1 cellular context compared by ENCODE assay signal in the genomic region with DNA sequence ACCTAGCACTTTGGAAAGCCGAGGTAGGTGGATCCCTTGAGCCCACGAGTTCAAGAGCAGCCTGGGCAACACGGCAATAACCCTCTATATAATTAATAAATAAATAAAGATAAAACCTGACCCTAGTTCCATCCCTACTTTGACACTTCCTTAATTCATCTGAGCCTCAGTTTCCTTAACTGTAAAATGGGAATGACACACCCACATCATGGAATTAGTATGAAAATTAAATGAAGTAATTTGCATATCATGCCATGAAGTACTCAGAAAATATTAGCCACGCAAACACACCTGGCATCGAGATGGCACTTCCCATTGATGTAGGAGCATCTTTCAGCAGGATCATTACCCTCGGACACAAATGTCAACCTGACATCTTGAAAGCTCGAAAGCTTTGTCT.
TF ChIP-seq lines count a peak whose summit lies in the region.

No MANE protein-coding gene starts in this region.

TF ChIP-seq in H1, 55 proteins besides CTCF, POLR2A, EP300 and RAD21:
- TF ChIP-seq CEBPB (IDR thresholded peaks at IDR 0.05; ENCODE audit: low read depth, low read length) (no peak), CHD1 (IDR thresholded peaks at IDR 0.05; ENCODE audit: low read depth, low read length) (no peak), RNF2 (IDR thresholded peaks at IDR 0.05; ENCODE audit: borderline replicate concordance, low read depth, low read length, missing control alignments, poor library complexity, severe bottlenecking) (no peak), HDAC6 (IDR thresholded peaks at IDR 0.05; ENCODE audit: low read depth, low read length) (no peak), ZNF274 (IDR thresholded peaks at IDR 0.05; ENCODE audit: borderline replicate concordance, extremely low read depth, low read length) (no peak), SRF (IDR thresholded peaks at IDR 0.05; ENCODE audit: low read depth, low read length) (no peak), CTBP2 (IDR thresholded peaks at IDR 0.05; ENCODE audit: borderline replicate concordance, insufficient read depth, insufficient read length, low read length) (no peak), MAFK (IDR thresholded peaks at IDR 0.05; ENCODE audit: low read depth, low read length) (no peak), POU5F1 (IDR thresholded peaks at IDR 0.05; ENCODE audit: low read depth, low read length) (no peak), SIN3A (conservative IDR thresholded peaks at IDR 0.05 in 1 of 2, IDR thresholded peaks at IDR 0.05 in 1 of 2; ENCODE audit: low read depth in 1 of 2, low read length in 2 of 2) (no peak), BACH1 (IDR thresholded peaks at IDR 0.05; ENCODE audit: low read length) (no peak), RBBP5 (IDR thresholded peaks at IDR 0.05; ENCODE audit: borderline replicate concordance, low read depth, low read length) (no peak), TBP (IDR thresholded peaks at IDR 0.05; ENCODE audit: low read depth, low read length) (no peak), SP4 (IDR thresholded peaks at IDR 0.05; ENCODE audit: low read length) (no peak), POLR2AphosphoS5 (IDR thresholded peaks at IDR 0.05; ENCODE audit: low read depth, low read length) (no peak), KDM4A (IDR thresholded peaks at IDR 0.05; ENCODE audit: low read depth, low read length, severe bottlenecking) (no peak), NANOG (IDR thresholded peaks at IDR 0.05; ENCODE audit: insufficient read depth, low read depth, low read length, poor library complexity, severe bottlenecking) (no peak)
- TF ChIP-seq, protein P1, sequence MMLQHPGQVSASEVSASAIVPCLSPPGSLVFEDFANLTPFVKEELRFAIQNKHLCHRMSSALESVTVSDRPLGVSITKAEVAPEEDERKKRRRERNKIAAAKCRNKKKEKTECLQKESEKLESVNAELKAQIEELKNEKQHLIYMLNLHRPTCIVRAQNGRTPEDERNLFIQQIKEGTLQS (IDR thresholded peaks at IDR 0.05; ENCODE audit: insufficient read depth, low read depth, low read length) = no peak
TF ChIP-seq in H1: peak in this region for 0.
